Comparison of ENCODE assay signal across 19 cellular contexts in the genomic region with DNA sequence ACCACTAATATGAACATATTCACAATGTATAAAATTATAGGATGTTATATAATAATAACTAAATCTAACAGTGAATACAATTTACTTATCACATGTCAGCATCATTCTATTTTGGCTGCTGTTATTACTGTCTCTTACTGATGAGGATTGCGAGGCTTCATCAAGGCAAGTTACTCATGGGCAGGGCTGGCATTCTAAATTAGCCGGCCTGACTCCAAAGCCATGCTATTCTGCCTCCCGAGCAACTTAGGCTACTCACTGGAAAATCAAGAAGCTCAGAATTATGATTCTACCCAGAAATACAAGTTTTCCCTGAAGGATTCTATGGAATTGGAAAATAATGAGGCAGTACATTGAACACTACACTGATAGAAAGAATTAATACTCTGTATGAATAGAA.
A peak's percentile ranks its signal among the peaks of the same experiment; 100 is the strongest.
DNase-seq lines count a peak whose midpoint lies in the region; ATAC-seq, FAIRE-seq and TF ChIP-seq lines count a peak whose summit lies in the region.
"Had no signal": no experiment of that assay in that cellular context is flagged by ENCODE, and none has a peak within 500 bp of the region (broad histone marks: within the 10 kb centered on the region; RNA-seq: fewer than 3 reads in every experiment).

No MANE protein-coding gene starts in this region.

- intact Hi-C loops in pancreas (cut with DNase I), result no loop called here

- peak overlapping the region; percentile 37 for H2AFZ ChIP-seq in neuron (ENCODE audit: low read depth, low read length)
- H2AFZ ChIP-seq: GM23338 had no signal

- no peaks in the 10 kb centered on the region for H3K9me3 Mint-ChIP-seq in HFFc6
- H3K9me3 Mint-ChIP-seq in osteocyte (ENCODE audit: unreplicated experiment), result no peaks in the 10 kb centered on the region
- H3K9me3 Mint-ChIP-seq: CD4-positive, alpha-beta memory T cell; GM23338; IgD-negative memory B cell had no signal

- H3K27me3 Mint-ChIP-seq in HFFc6 (ENCODE audit: insufficient read depth) (peaks cover 9% of the 10 kb centered on the region), osteocyte (ENCODE audit: unreplicated experiment) (peaks cover 1% of the 10 kb centered on the region)
- H3K27me3 Mint-ChIP-seq: CD4-positive, alpha-beta memory T cell; IgD-negative memory B cell had no signal

- H3K4me1 Mint-ChIP-seq in HFFc6 (ENCODE audit: low read depth) (peaks cover 14% of the 10 kb centered on the region), osteocyte (ENCODE audit: unreplicated experiment) (no peaks in the 10 kb centered on the region)

- no peaks in the 10 kb centered on the region for H3K9me3 ChIP-seq in mesodermal cell (ENCODE audit: control insufficient read depth, low read length)
- H3K9me3 ChIP-seq in neuron (ENCODE audit: low read length), result peaks cover 2% of the 10 kb centered on the region
- H3K9me3 ChIP-seq in pancreas, result no peaks in the 10 kb centered on the region
- H3K9me3 ChIP-seq: BLaER1 had no signal

- peak overlapping the region; percentile 45 for H3K27ac ChIP-seq in mesodermal cell (ENCODE audit: low read depth, low read length, severe bottlenecking)
- H3K27ac ChIP-seq in pancreas, result no peak overlapping the region
- H3K27ac ChIP-seq: BLaER1 had no signal

- no peak for DNase-seq in HFFc6
- no peak for DNase-seq in osteocyte (ENCODE audit: extremely low spot score, unreplicated experiment)
- DNase-seq in islet precursor cell, result no peak
- DNase-seq in pancreas, result no peak
- DNase-seq: 8988T; CD4-positive, alpha-beta memory T cell; DMS153; DMS79; HCEC 1CT had no signal

- no peaks in the 10 kb centered on the region for H3K27me3 ChIP-seq in neuron (ENCODE audit: insufficient read depth, low read length)
- H3K27me3 ChIP-seq in pancreas, result no peaks in the 10 kb centered on the region
- H3K27me3 ChIP-seq: BLaER1 had no signal

- no peak for ATAC-seq in HG02938 (IDR thresholded peaks at IDR 0.05; ENCODE audit: unreplicated experiment)
- no peak for ATAC-seq in pancreas
- ATAC-seq: GM12878, GM23338, HepG2 had no signal

- H3K36me3 Mint-ChIP-seq in HFFc6 (ENCODE audit: low read depth) (no peaks in the 10 kb centered on the region), osteocyte (ENCODE audit: unreplicated experiment) (no peaks in the 10 kb centered on the region)
- H3K36me3 Mint-ChIP-seq: CD4-positive, alpha-beta memory T cell had no signal

- H3K27ac Mint-ChIP-seq in HFFc6 (no peak overlapping the region), osteocyte (ENCODE audit: unreplicated experiment) (no peak overlapping the region)
- H3K27ac Mint-ChIP-seq: CD14-positive monocyte; CD4-positive, alpha-beta memory T cell; GM23338; IgD-negative memory B cell had no signal

- H3K36me3 ChIP-seq in mesodermal cell (ENCODE audit: control insufficient read depth, insufficient read depth, low read length), result no peaks in the 10 kb centered on the region
- no peaks in the 10 kb centered on the region for H3K36me3 ChIP-seq in neuron (ENCODE audit: insufficient read depth, low read length)
- H3K36me3 ChIP-seq in pancreas, result peaks cover 0 to 3% (median 0%) of the 10 kb centered on the region in 3 donors
- H3K36me3 ChIP-seq: BLaER1 had no signal

- H3K4me3 Mint-ChIP-seq in HFFc6, result peak overlapping the region; percentile 75; the same call in 1 of the 2 replicates
- no peak overlapping the region for H3K4me3 Mint-ChIP-seq in osteocyte (ENCODE audit: unreplicated experiment)
- H3K4me3 Mint-ChIP-seq: CD14-positive monocyte; CD4-positive, alpha-beta memory T cell; GM23338 had no signal

- H3K4me3 ChIP-seq in mesodermal cell (ENCODE audit: extremely low read depth, insufficient read depth, low read length, poor library complexity, severe bottlenecking), result no peak overlapping the region
- no peak overlapping the region for H3K4me3 ChIP-seq in neuron (ENCODE audit: low read length)
- H3K4me3 ChIP-seq in pancreas, result no peak overlapping the region
- H3K4me3 ChIP-seq: BLaER1, GM12878, GM23338 had no signal

- FAIRE-seq in pancreas (lab: Jason Lieb, UNC), result no peak
- FAIRE-seq: GM12878, H54, HepG2 had no signal

- WGBS in mesodermal cell (ENCODE audit: insufficient coverage in 2 of 2), 2 experiments, result 71% methylated on average over 1 of the region's 3 CpGs; no CpG with 5 or more reads in 1 of the 2 experiments
- 65 to 81% methylated on average over 3 of the region's 3 CpGs for WGBS in pancreas, 2 donors

- H3K4me1 ChIP-seq in mesodermal cell (ENCODE audit: control insufficient read depth, insufficient read depth, low read length, poor library complexity, severe bottlenecking) (peaks cover 7% of the 10 kb centered on the region), neuron (ENCODE audit: insufficient read depth, low read length) (peaks cover 5% of the 10 kb centered on the region), pancreas (no peaks in the 10 kb centered on the region)
- H3K4me1 ChIP-seq: BLaER1 had no signal

- TF ChIP-seq CTCF in HFFc6 (IDR thresholded peaks at IDR 0.05), result no peak
- TF ChIP-seq CTCF in osteocyte (IDR thresholded peaks at IDR 0.05), result no peak
- TF ChIP-seq CTCF in pancreas (IDR thresholded peaks at IDR 0.05), result no peak
